Comparison of ENCODE assay signal across 10 cellular contexts in the genomic region with DNA sequence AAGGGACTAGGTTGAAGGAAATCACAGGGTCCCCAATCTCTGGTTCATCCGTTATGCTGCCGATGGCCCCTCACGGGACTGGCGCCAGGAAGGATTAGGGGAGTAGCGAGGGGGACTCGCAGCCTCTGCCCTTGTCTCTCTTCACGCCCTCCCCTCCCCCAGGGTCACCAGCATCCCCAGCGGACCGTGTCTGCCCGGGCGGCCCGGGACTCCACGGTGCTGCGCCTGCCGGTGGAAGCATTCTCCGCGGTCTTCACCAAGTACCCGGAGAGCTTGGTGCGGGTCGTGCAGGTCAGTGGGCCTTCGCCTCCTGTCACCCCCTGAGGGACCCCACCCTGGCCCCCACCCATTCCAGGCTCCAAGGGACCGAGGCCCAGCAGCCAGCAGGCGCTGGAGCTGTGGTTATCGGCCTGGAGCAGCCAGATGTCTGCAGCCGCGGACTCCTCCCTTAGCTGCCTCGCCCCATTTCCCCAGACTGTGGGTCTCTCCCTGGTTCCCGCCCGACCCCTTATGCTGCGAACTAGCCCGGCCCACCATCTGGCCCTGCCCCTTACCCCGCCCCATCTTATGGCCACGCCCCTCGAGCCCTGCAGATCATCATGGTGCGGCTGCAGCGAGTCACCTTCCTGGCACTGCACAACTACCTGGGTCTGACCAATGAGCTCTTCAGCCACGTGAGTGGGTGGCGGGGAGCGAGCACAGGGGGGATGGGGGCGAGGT.
DNase-seq lines count a peak whose midpoint lies in the region; FAIRE-seq and TF ChIP-seq lines count a peak whose summit lies in the region.
"Had no signal": no experiment of that assay in that cellular context is flagged by ENCODE, and none has a peak within 500 bp of the region (broad histone marks: within the 10 kb centered on the region; RNA-seq: fewer than 3 reads in every experiment).

No MANE protein-coding gene starts in this region.

- TF ChIP-seq CTCF in coronary artery (IDR thresholded peaks at IDR 0.05) (no peak), D721Med (IDR thresholded peaks at IDR 0.05; ENCODE audit: insufficient read depth, missing control alignments) (no peak)

- H3K27ac ChIP-seq in coronary artery: no peak overlapping the region
- H3K27ac ChIP-seq: esophagus squamous epithelium had no signal

- peak overlapping the region; percentile 40 for H3K9ac ChIP-seq in ES-I3 (ENCODE audit: low read depth, low read length)

- H3K9me3 ChIP-seq in ES-I3 (ENCODE audit: control insufficient read depth, insufficient read depth, low read length): no peaks in the 10 kb centered on the region
- H3K9me3 ChIP-seq: esophagus squamous epithelium had no signal

- no peaks in the 10 kb centered on the region for H3K4me1 ChIP-seq in ES-I3 (ENCODE audit: insufficient read depth, low read length)

- DNase-seq in NCI-H226: peak; percentile 66
- DNase-seq in coronary artery (ENCODE audit: low spot score): peak; percentile 73
- DNase-seq in stimulated activated CD4-positive, alpha-beta T cell treated with anti-CD3 and anti-CD28 coated beads, Interleukin-12 subunit alpha, Interleukin-12 subunit beta, amount 100 ng/mL, for 48 hours (ENCODE audit: low read depth in 2 of 3, low spot score in 1 of 3): peak in 2 of 3 donors; percentile 28 to 39
- DNase-seq in D721Med (ENCODE audit: insufficient read length, low spot score): no peak
- no peak for DNase-seq in NCI-H2171 (lab: John Stamatoyannopoulos, UW)
- DNase-seq in T1000 (lab: John Stamatoyannopoulos, UW): no peak
- DNase-seq in cerebellar nuclear complex (lab: John Stamatoyannopoulos, UW): no peak
- DNase-seq: esophagus squamous epithelium had no signal

- H3K36me3 ChIP-seq in ES-I3 (ENCODE audit: insufficient read depth, low read length): no peaks in the 10 kb centered on the region

- FAIRE-seq in D721Med (lab: Jason Lieb, UNC): no peak

- H3K4me3 ChIP-seq in coronary artery: no peak overlapping the region
- H3K4me3 ChIP-seq: esophagus squamous epithelium, lung had no signal

Comparison
In these comparisons a context has a peak if more than half of its experiments do, and no peak if none do; other contexts are left out.
1. DNase-seq: peak in NCI-H226 (single experiment), coronary artery (single experiment) and stimulated activated CD4-positive, alpha-beta T cell treated with anti-CD3 and anti-CD28 coated beads, Interleukin-12 subunit alpha, Interleukin-12 subunit beta, amount 100 ng/mL, for 48 hours (2 of 3); none in D721Med (single experiment), NCI-H2171 (single experiment), T1000 (single experiment) and cerebellar nuclear complex (0 of 2).